9 cellular contexts compared by ENCODE assay signal in genomic region chr1:237042892-237043576, GRCh38. TPM values are rescaled to one million over a fixed set of nuclear protein-coding genes. Genes with fewer than 3 reads are reported as not detected.
A peak's percentile ranks its signal among the peaks of the same experiment; 100 is the strongest.
DNase-seq lines count a peak whose midpoint lies in the region; ATAC-seq, FAIRE-seq and TF ChIP-seq lines count a peak whose summit lies in the region.
"Had no signal": no experiment of that assay in that cellular context is flagged by ENCODE, and none has a peak within 500 bp of the region (broad histone marks: within the 10 kb centered on the region; RNA-seq: fewer than 3 reads in every experiment).

No MANE protein-coding gene starts in this region.

- H3F3A ChIP-seq in neural cell (ENCODE audit: insufficient read depth, low read length, poor library complexity, severe bottlenecking): no peaks in the 10 kb centered on the region

- no peaks in the 10 kb centered on the region for H3K9me3 ChIP-seq in endothelial cell of umbilical vein (replicated peaks; ENCODE audit: control insufficient read depth, insufficient read depth, low read length)
- no peaks in the 10 kb centered on the region for H3K9me3 ChIP-seq in neural cell (ENCODE audit: low read length)
- no peaks in the 10 kb centered on the region for H3K9me3 ChIP-seq in vagina

- H3K4me3 ChIP-seq in endothelial cell of umbilical vein (replicated peaks in 1 of 3; ENCODE audit: insufficient read depth in 1 of 3, low read depth in 1 of 3, low read length in 3 of 3) (no peak overlapping the region), neural cell (ENCODE audit: low read length) (peak overlapping the region; percentile 94), vagina (peak overlapping the region; percentile 48 to 56)

- H3K9me1 ChIP-seq in endothelial cell of umbilical vein (replicated peaks; ENCODE audit: control insufficient read depth, extremely low read depth, insufficient read depth, low read length): no peaks in the 10 kb centered on the region

- no peak for TF ChIP-seq CTCF in endothelial cell of umbilical vein (IDR thresholded peaks at IDR 0.05; ENCODE audit: extremely low read depth in 1 of 2, insufficient read depth in 1 of 2, low read depth in 1 of 2, low read length in 2 of 2)
- no peak for TF ChIP-seq CTCF in neural cell (IDR thresholded peaks at IDR 0.05; ENCODE audit: poor library complexity, severe bottlenecking)
- no peak for TF ChIP-seq CTCF in vagina (IDR thresholded peaks at IDR 0.05)

- peak; percentile 30 for TF ChIP-seq RAD21 in neural cell (conservative IDR thresholded peaks at IDR 0.05)

- DNase-seq in Right ventricle myocardium inferior (ENCODE audit: missing footprints) (peak; percentile 71), cardiac septum (ENCODE audit: low spot score) (no peak), endothelial cell of umbilical vein (ENCODE audit: low read depth, low spot score) (no peak), vagina (ENCODE audit: extremely low spot score in 2 of 2) (no peak), 8988T (no peak)
- DNase-seq: CD8-positive, alpha-beta T cell had no signal

- TF ChIP-seq EP300 in neural cell (conservative IDR thresholded peaks at IDR 0.05; ENCODE audit: poor library complexity, severe bottlenecking): no peak

- H3K4me2 ChIP-seq in endothelial cell of umbilical vein (ENCODE audit: insufficient read depth, low read length): no peak overlapping the region
- peak overlapping the region; percentile 99 for H3K4me2 ChIP-seq in neural cell (ENCODE audit: low read length)

- H3K27ac ChIP-seq in endothelial cell of umbilical vein (ENCODE audit: insufficient read depth, low read depth, low read length) (no peak overlapping the region), neural cell (ENCODE audit: low read length) (peak overlapping the region; percentile 42), vagina (peak overlapping the region; percentile 20)

- H3K9me2 ChIP-seq in neural cell (ENCODE audit: insufficient read depth, low read length): no peaks in the 10 kb centered on the region

- POLR2A ChIA-PET in endothelial cell of umbilical vein (lab: Charles Lee): no interaction called here

- ATAC-seq in Right ventricle myocardium inferior (peak; percentile 67), GM21723 (IDR thresholded peaks at IDR 0.05; ENCODE audit: unreplicated experiment) (no peak), GM21526 (IDR thresholded peaks at IDR 0.05; ENCODE audit: low FRiP score, unreplicated experiment) (no peak)
- ATAC-seq: CD8-positive, alpha-beta T cell had no signal

- intact Hi-C loops in Right ventricle myocardium inferior (cut with DNase I): loop anchor here (10.0 kb wide), 2 partner anchors 148 to 248 kb away; partner anchors contain the start of gene MTR
- intact Hi-C loops in cardiac septum (cut with DNase I): loop anchor here (2.0 kb wide), 1 partner anchor 44 kb away; no protein-coding TSS in a partner anchor
- intact Hi-C loops in endothelial cell of umbilical vein (cut with micrococcal nuclease): loop anchor here (10.0 kb wide), 1 partner anchor 342 kb away; no protein-coding TSS in a partner anchor
- intact Hi-C loops in vagina (cut with DNase I): no loop called here

- no peak for FAIRE-seq in endothelial cell of umbilical vein (lab: Jason Lieb, UNC)

- no peaks in the 10 kb centered on the region for H3K4me1 ChIP-seq in endothelial cell of umbilical vein (ENCODE audit: control insufficient read depth, extremely low read depth, insufficient read depth, low read length)
- peaks cover 9% of the 10 kb centered on the region for H3K4me1 ChIP-seq in vagina

- dilution Hi-C loops in endothelial cell of umbilical vein (cut with MboI; ENCODE audit: extremely low pct_ligation_motif_present, low sequenced_read_pairs): no loop called here

- BruUV-seq in endothelial cell of umbilical vein (replicated peaks; lab: Mats Ljungman, UMichigan): no TSS peak

- TF ChIP-seq POLR2A in endothelial cell of umbilical vein (IDR thresholded peaks at IDR 0.05; ENCODE audit: low read depth, low read length) (no peak), vagina (IDR thresholded peaks at IDR 0.05) (no peak)

- no peaks in the 10 kb centered on the region for H3K79me2 ChIP-seq in endothelial cell of umbilical vein (ENCODE audit: control insufficient read depth, insufficient read depth, low read length)
- no peaks in the 10 kb centered on the region for H3K79me2 ChIP-seq in neural cell (replicated peaks; ENCODE audit: insufficient read depth, low read length)

- CTCF ChIA-PET in endothelial cell of umbilical vein (lab: Charles Lee): no interaction called here

- H2AFZ ChIP-seq in endothelial cell of umbilical vein (ENCODE audit: low read depth, low read length) (no peak overlapping the region), neural cell (ENCODE audit: low read depth, low read length) (peak overlapping the region; percentile 42)

- H3K36me3 ChIP-seq in endothelial cell of umbilical vein (ENCODE audit: control insufficient read depth in 2 of 2, extremely low read depth in 1 of 2, insufficient read depth in 2 of 2, low read length in 2 of 2) (no peaks in the 10 kb centered on the region), neural cell (ENCODE audit: insufficient read depth, low read length) (no peaks in the 10 kb centered on the region), vagina (no peaks in the 10 kb centered on the region)

- H3K9ac ChIP-seq in endothelial cell of umbilical vein (replicated peaks; ENCODE audit: extremely low read depth, insufficient read depth, low read length): no peak overlapping the region
- H3K9ac ChIP-seq in neural cell (ENCODE audit: low read length): peak overlapping the region; percentile 65

- H4K20me1 ChIP-seq in endothelial cell of umbilical vein (replicated peaks; ENCODE audit: control insufficient read depth, extremely low read depth, insufficient read depth, low read length) (no peaks in the 10 kb centered on the region), neural cell (ENCODE audit: insufficient read depth) (no peaks in the 10 kb centered on the region)

- H3K27me3 ChIP-seq in endothelial cell of umbilical vein (ENCODE audit: control insufficient read depth in 2 of 2, insufficient read depth in 2 of 2, low read length in 2 of 2): peaks cover 5 to 23% of the 10 kb centered on the region in 2 experiments
- peaks cover 50% of the 10 kb centered on the region for H3K27me3 ChIP-seq in neural cell (ENCODE audit: insufficient read depth, low read depth, low read length)
- no peaks in the 10 kb centered on the region for H3K27me3 ChIP-seq in vagina

TF ChIP-seq in endothelial cell of umbilical vein, 7 proteins besides CTCF, POLR2A, EP300 and RAD21:
- peak; percentile 71 for TF ChIP-seq EZH2 (IDR thresholded peaks at IDR 0.05; ENCODE audit: borderline replicate concordance, low read depth, low read length, severe bottlenecking)
- no peak for TF ChIP-seq GATA2 (IDR thresholded peaks at IDR 0.05; ENCODE audit: insufficient read depth, insufficient read length, low read depth, low read length)
TF ChIP-seq in endothelial cell of umbilical vein: peak in this region for 1.

TF ChIP-seq in neural cell, 6 proteins besides CTCF, POLR2A, EP300 and RAD21 (continues in another document):
- TF ChIP-seq MXI1 (conservative IDR thresholded peaks at IDR 0.05; ENCODE audit: poor library complexity, severe bottlenecking): peak; percentile 64
- peak; percentile 18 for TF ChIP-seq SMC3 (conservative IDR thresholded peaks at IDR 0.05; ENCODE audit: poor library complexity)

RNA-seq across cellular contexts. Expression of gene RYR2, which starts 1.1 kb away (rescaled TPM):
- total RNA-seq in Right ventricle myocardium inferior (694 TPM), cardiac septum (572 TPM), endothelial cell of umbilical vein (not detected in 2 replicates), vagina (1.5 TPM)
- polyA plus RNA-seq in endothelial cell of umbilical vein (not detected in 2 replicates), neural cell (3.8 and 5.1 TPM in 2 replicates)
- not detected in 2 replicates for polyA plus RNA-seq in endothelial cell of umbilical vein (2011; cell fraction: cytosol; rRNA removed)
- polyA plus RNA-seq in endothelial cell of umbilical vein (2011; cell fraction: nucleus; rRNA removed): not detected in 2 replicates
- not detected in 2 replicates for polyA plus RNA-seq in endothelial cell of umbilical vein (2012)
- polyA minus RNA-seq in endothelial cell of umbilical vein (not detected in 2 replicates), neural cell (17.3 and 20.3 TPM in 2 replicates)
- 7.6 TPM for polyA minus RNA-seq in endothelial cell of umbilical vein (2011; cell fraction: cytosol; rRNA and poly(A)+ RNA removed)
- not detected in 2 replicates for polyA minus RNA-seq in endothelial cell of umbilical vein (2011; cell fraction: nucleus; rRNA and poly(A)+ RNA removed)
- total RNA-seq: CD8-positive, alpha-beta T cell had no signal

RNA-seq across cellular contexts. Expression of gene MT1HL1, which starts 38.8 kb away (rescaled TPM):
- total RNA-seq in Right ventricle myocardium inferior (not detected), cardiac septum (not detected), endothelial cell of umbilical vein (not detected in 2 replicates), vagina (not detected)
- polyA plus RNA-seq in endothelial cell of umbilical vein (not detected in 2 replicates), neural cell (not detected in 2 replicates)
- not detected in 2 replicates for polyA plus RNA-seq in endothelial cell of umbilical vein (2011; cell fraction: cytosol; rRNA removed)
- polyA plus RNA-seq in endothelial cell of umbilical vein (2011; cell fraction: nucleus; rRNA removed): not detected in 2 replicates
- not detected in 2 replicates for polyA plus RNA-seq in endothelial cell of umbilical vein (2012)
- polyA minus RNA-seq in endothelial cell of umbilical vein (not detected in 2 replicates), neural cell (not detected in 2 replicates)
- not detected for polyA minus RNA-seq in endothelial cell of umbilical vein (2011; cell fraction: cytosol; rRNA and poly(A)+ RNA removed)
- not detected in 2 replicates for polyA minus RNA-seq in endothelial cell of umbilical vein (2011; cell fraction: nucleus; rRNA and poly(A)+ RNA removed)
- total RNA-seq: CD8-positive, alpha-beta T cell had no signal

Comparison
In these comparisons a context has a peak if more than half of its experiments do, and no peak if none do; other contexts are left out.
1. H3K4me3 ChIP-seq: peak in neural cell (single experiment) and vagina (2 of 2); none in endothelial cell of umbilical vein (0 of 3).
2. RNA of gene RYR2, which starts 1.1 kb away (total RNA-seq): 694 TPM in Right ventricle myocardium inferior (single experiment) and 572 TPM in cardiac septum (single experiment); 1.5 TPM in vagina (single experiment) and not detected in endothelial cell of umbilical vein; every median in the first group is over 100 times any median in the second.